9 cellular contexts compared by ENCODE assay signal in the genomic region with DNA sequence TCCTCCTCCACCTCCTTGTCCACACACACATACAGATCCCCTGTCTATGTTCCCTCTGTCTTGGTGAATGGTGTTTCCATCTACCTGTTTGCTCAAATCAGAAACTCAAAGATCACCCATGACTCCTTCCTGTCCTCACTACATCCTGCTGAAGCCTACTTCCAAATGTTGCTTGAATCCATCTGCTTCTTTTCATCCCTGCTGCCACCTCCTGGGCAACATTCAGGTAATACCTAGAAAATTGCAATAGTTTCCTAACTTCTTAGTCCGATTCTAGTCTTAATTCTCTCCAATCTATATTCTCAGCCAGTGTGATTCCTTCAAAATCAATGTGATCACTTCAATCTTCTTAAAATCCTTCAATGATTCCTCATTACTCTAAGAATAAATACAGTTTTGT.
DNase-seq lines count a peak whose midpoint lies in the region; ATAC-seq and TF ChIP-seq lines count a peak whose summit lies in the region.
"Had no signal": no experiment of that assay in that cellular context is flagged by ENCODE, and none has a peak within 500 bp of the region (broad histone marks: within the 10 kb centered on the region; RNA-seq: fewer than 3 reads in every experiment).

No MANE protein-coding gene starts in this region.

- H3K9ac ChIP-seq in Karpas-422 (ENCODE audit: low read length) (no peak overlapping the region), mesenchymal stem cell (ENCODE audit: low read length) (no peak overlapping the region)

- ATAC-seq in body of pancreas = peak; percentile 50
- no peak for ATAC-seq in HG03139 (IDR thresholded peaks at IDR 0.05; ENCODE audit: unreplicated experiment)
- no peak for ATAC-seq in GM19455 (IDR thresholded peaks at IDR 0.05; ENCODE audit: unreplicated experiment)
- ATAC-seq: psoas muscle had no signal

- no peak overlapping the region for H2BK15ac ChIP-seq in mesenchymal stem cell (ENCODE audit: low read depth, poor library complexity, severe bottlenecking)

- H3K9me2 ChIP-seq in Karpas-422 (replicated peaks; ENCODE audit: insufficient read depth, low read length) = no peaks in the 10 kb centered on the region

- H3K36me3 ChIP-seq in Karpas-422 (ENCODE audit: insufficient read depth, low read length) (no peaks in the 10 kb centered on the region), body of pancreas (replicated peaks in 1 of 2; ENCODE audit: insufficient read depth in 1 of 2, low read depth in 2 of 2) (no peaks in the 10 kb centered on the region), mesenchymal stem cell (ENCODE audit: control insufficient read depth in 1 of 2, insufficient read depth in 2 of 2, low read depth in 1 of 2, low read length in 2 of 2) (no peaks in the 10 kb centered on the region)

- no peak overlapping the region for H3K14ac ChIP-seq in mesenchymal stem cell (ENCODE audit: low read length in 2 of 2)

- H3K9me3 ChIP-seq in Karpas-422 (ENCODE audit: low read length) = no peaks in the 10 kb centered on the region
- H3K9me3 ChIP-seq in body of pancreas = no peaks in the 10 kb centered on the region
- H3K9me3 ChIP-seq in mesenchymal stem cell (ENCODE audit: control insufficient read depth, low read length) = no peaks in the 10 kb centered on the region
- H3K9me3 ChIP-seq: psoas muscle had no signal

- DNase-seq in D341Med (ENCODE audit: low spot score) (peak; percentile 37), Karpas-422 (peak; percentile 43), body of pancreas (peak; percentile 28 to 63 (median 47)), mesenchymal stem cell (peak; percentile 21), activated T-cell treated with anti-CD3 and anti-CD28 coated beads for 4 hours (no peak), medulla oblongata (ENCODE audit: extremely low spot score) (no peak)
- DNase-seq: psoas muscle had no signal

- H3K79me1 ChIP-seq in mesenchymal stem cell (replicated peaks; ENCODE audit: low read length, poor library complexity, severe bottlenecking) = no peaks in the 10 kb centered on the region

- H2BK5ac ChIP-seq in mesenchymal stem cell (ENCODE audit: low read depth, low read length, poor library complexity, severe bottlenecking) = no peak overlapping the region

- no peak overlapping the region for H3K18ac ChIP-seq in mesenchymal stem cell (ENCODE audit: low read depth in 1 of 2, low read length in 2 of 2)

- no peak overlapping the region for H3K4ac ChIP-seq in mesenchymal stem cell (ENCODE audit: low read depth in 1 of 2, low read length in 2 of 2)

- TF ChIP-seq POLR2A in body of pancreas (IDR thresholded peaks at IDR 0.05) = no peak

- H2AFZ ChIP-seq in Karpas-422 (ENCODE audit: low read length) (no peak overlapping the region), mesenchymal stem cell (ENCODE audit: low read depth, low read length) (no peak overlapping the region)

- H3K4me2 ChIP-seq in Karpas-422 (ENCODE audit: low read depth, low read length, poor library complexity, severe bottlenecking) (no peak overlapping the region), mesenchymal stem cell (ENCODE audit: low read length, poor library complexity, severe bottlenecking) (no peak overlapping the region)

- H4K20me1 ChIP-seq in Karpas-422 (ENCODE audit: insufficient read depth, low read depth, low read length) = no peaks in the 10 kb centered on the region

- no peak overlapping the region for H2AK5ac ChIP-seq in mesenchymal stem cell (ENCODE audit: low read length, severe bottlenecking)

- 53 to 71% methylated on average over 1 of the region's 1 CpG for WGBS in body of pancreas, 2 donors
- 82% methylated on average over 1 of the region's 1 CpG for WGBS in mesenchymal stem cell

- H3K4me1 ChIP-seq in Karpas-422 (ENCODE audit: low read length) (no peaks in the 10 kb centered on the region), body of pancreas (peaks cover 5% of the 10 kb centered on the region), mesenchymal stem cell (ENCODE audit: control insufficient read depth, insufficient read depth, low read depth, low read length) (no peaks in the 10 kb centered on the region)
- H3K4me1 ChIP-seq: psoas muscle had no signal

- no peak overlapping the region for H3K23ac ChIP-seq in mesenchymal stem cell (ENCODE audit: low read length in 2 of 2)

- H3K27ac ChIP-seq in Karpas-422 (ENCODE audit: low read length) (no peak overlapping the region), body of pancreas (no peak overlapping the region), mesenchymal stem cell (ENCODE audit: low read length, poor library complexity, severe bottlenecking) (no peak overlapping the region)
- H3K27ac ChIP-seq: psoas muscle had no signal

- peak in 5 of 7 experiments; percentile 20 to 62 (median 52) for TF ChIP-seq CTCF in body of pancreas (IDR thresholded peaks at IDR 0.05)

- H3K79me2 ChIP-seq in Karpas-422 (ENCODE audit: low read length) = no peaks in the 10 kb centered on the region

- H3K27me3 ChIP-seq in Karpas-422 (ENCODE audit: low read length) = no peaks in the 10 kb centered on the region
- no peaks in the 10 kb centered on the region for H3K27me3 ChIP-seq in body of pancreas
- H3K27me3 ChIP-seq in mesenchymal stem cell (ENCODE audit: control insufficient read depth in 1 of 2, insufficient read depth in 1 of 2, low read length in 2 of 2) = no peaks in the 10 kb centered on the region

- intact Hi-C loops in body of pancreas (cut with DNase I) = no loop called here

- H4K91ac ChIP-seq in mesenchymal stem cell (ENCODE audit: low read length) = no peak overlapping the region

- H2BK120ac ChIP-seq in mesenchymal stem cell (ENCODE audit: low read depth, low read length) = no peak overlapping the region

- no peak overlapping the region for H4K8ac ChIP-seq in mesenchymal stem cell (ENCODE audit: low read length)

- H3K4me3 ChIP-seq in Karpas-422 (ENCODE audit: low read length) (no peak overlapping the region), body of pancreas (no peak overlapping the region), mesenchymal stem cell (ENCODE audit: insufficient read depth in 1 of 2, low read depth in 1 of 2, low read length in 2 of 2) (no peak overlapping the region)
- H3K4me3 ChIP-seq: psoas muscle had no signal

- H2BK12ac ChIP-seq in mesenchymal stem cell (ENCODE audit: low read length in 2 of 2) = peak overlapping the region in 1 of 2 experiments; percentile 7

Comparison
In these comparisons a context has a peak if more than half of its experiments do, and no peak if none do; other contexts are left out.
1. DNase-seq: peak in D341Med (single experiment), Karpas-422 (single experiment), body of pancreas (4 of 4) and mesenchymal stem cell (single experiment); none in activated T-cell treated with anti-CD3 and anti-CD28 coated beads for 4 hours (single experiment) and medulla oblongata (single experiment).